ENCODE assay signal across 22 cellular contexts in genomic region chr9:132309056-132309455, GRCh38.
"Had no signal": no experiment of that assay in that cellular context is flagged by ENCODE, and none has a peak within 500 bp of the region (broad histone marks: within the 10 kb centered on the region; RNA-seq: fewer than 3 reads in every experiment).

No MANE protein-coding gene starts in this region.

- H3K27ac ChIP-seq: left ventricle myocardium inferior, neutrophil, ovary, right lobe of liver, thoracic aorta had no signal

- H3K4me3 Mint-ChIP-seq: activated naive CD4-positive, alpha-beta T cell treated with anti-CD3 and anti-CD28 coated beads, Interleukin-2, amount 10 ng/mL, durations not matched to agents 7 days and 5 days; activated T-cell treated with anti-CD3 and anti-CD28 coated beads, Interleukin-2, amount 50 U/mL, for 72 hours; brain; dendritic cell treated with granulocyte-macrophage colony-stimulating factor and Interleukin-4, amounts not matched to agents 40 ng/mL and 50 ng/mL, for 4 days; nephron; T-helper 2 cell treated with Interferon-gamma antibody and Interleukin-4, amounts not matched to agents 5 μg/mL and 100 μg/mL, for 36 hours had no signal

- ATAC-seq: activated T-cell treated with anti-CD3 and anti-CD28 coated beads, Interleukin-2, amount 50 U/mL, for 72 hours; right lobe of liver had no signal

- H3K27ac Mint-ChIP-seq: activated naive CD4-positive, alpha-beta T cell treated with anti-CD3 and anti-CD28 coated beads, Interleukin-2, amount 10 ng/mL, durations not matched to agents 7 days and 5 days; brain; dendritic cell treated with granulocyte-macrophage colony-stimulating factor and Interleukin-4, amounts not matched to agents 40 ng/mL and 50 ng/mL, for 4 days; nephron; T-helper 2 cell treated with Interferon-gamma antibody and Interleukin-4, amounts not matched to agents 5 μg/mL and 100 μg/mL, for 36 hours had no signal

- H3K4me2 ChIP-seq: SK-N-SH had no signal

- H3K4me3 ChIP-seq: left ventricle myocardium inferior, ovary, right lobe of liver, thoracic aorta, upper lobe of left lung had no signal

- H3K9me3 ChIP-seq: neutrophil, right lobe of liver, SK-N-SH, thoracic aorta, upper lobe of left lung had no signal

- H3K4me1 ChIP-seq: right lobe of liver, upper lobe of left lung had no signal

- H3K27me3 ChIP-seq: neutrophil, ovary, right lobe of liver, upper lobe of left lung had no signal

- DNase-seq: activated CD4-positive, alpha-beta T cell treated with anti-CD3 and anti-CD28 coated beads for 1 hour; activated CD8-positive, alpha-beta memory T cell treated with anti-CD3 and anti-CD28 coated beads, Interleukin-2, amount 50 U/mL, for 48 hours; activated effector memory CD4-positive, alpha-beta T cell treated with anti-CD3 and anti-CD28 coated beads, Interleukin-2, amount 50 U/mL, for 16 hours; activated naive CD4-positive, alpha-beta T cell treated with anti-CD3 and anti-CD28 coated beads, Interleukin-2, amount 10 ng/mL, durations not matched to agents 7 days and 5 days; activated T-cell treated with anti-CD3 and anti-CD28 coated beads, Interleukin-2, amount 50 U/mL, for 72 hours; aorta; effector CD4-positive, alpha-beta T cell; foreskin melanocyte; left ventricle myocardium inferior; ovary; right lobe of liver; SK-N-SH; small intestine; stimulated activated CD4-positive, alpha-beta T cell treated with anti-CD3 and anti-CD28 coated beads, Interleukin-15, amount 100 ng/mL, for 24 hours; stimulated activated naive CD4-positive, alpha-beta T cell treated with Interleukin-2 at 50 U/mL for 16 hours; upper lobe of left lung had no signal

- H3K9me3 Mint-ChIP-seq: activated naive CD4-positive, alpha-beta T cell treated with anti-CD3 and anti-CD28 coated beads, Interleukin-2, amount 10 ng/mL, durations not matched to agents 7 days and 5 days; activated T-cell treated with anti-CD3 and anti-CD28 coated beads, Interleukin-2, amount 50 U/mL, for 72 hours; dendritic cell treated with granulocyte-macrophage colony-stimulating factor and Interleukin-4, amounts not matched to agents 40 ng/mL and 50 ng/mL, for 4 days; nephron had no signal

- H3K4me1 Mint-ChIP-seq: activated naive CD4-positive, alpha-beta T cell treated with anti-CD3 and anti-CD28 coated beads, Interleukin-2, amount 10 ng/mL, durations not matched to agents 7 days and 5 days; brain; nephron had no signal

- H3K27me3 Mint-ChIP-seq: activated naive CD4-positive, alpha-beta T cell treated with anti-CD3 and anti-CD28 coated beads, Interleukin-2, amount 10 ng/mL, durations not matched to agents 7 days and 5 days; brain; dendritic cell treated with granulocyte-macrophage colony-stimulating factor and Interleukin-4, amounts not matched to agents 40 ng/mL and 50 ng/mL, for 4 days had no signal

- H3K9me2 ChIP-seq: SK-N-SH had no signal

- H3K36me3 ChIP-seq: ovary had no signal
